Comparison of ENCODE assay signal across 23 cellular contexts in genomic region chr9:32698706-32699277, GRCh38.
"Had no signal": no experiment of that assay in that cellular context is flagged by ENCODE, and none has a peak within 500 bp of the region (broad histone marks: within the 10 kb centered on the region; RNA-seq: fewer than 3 reads in every experiment).

No MANE protein-coding gene starts in this region.

- H3K79me2 ChIP-seq: parathyroid adenoma had no signal

- H3K4me1 ChIP-seq: body of pancreas, heart left ventricle, parathyroid adenoma, upper lobe of left lung had no signal

- H3K27me3 ChIP-seq: body of pancreas, upper lobe of left lung had no signal

- H3K27me3 Mint-ChIP-seq: activated CD4-positive, alpha-beta T cell treated with anti-CD3 and anti-CD28 coated beads, Interleukin-2, amount 10 ng/mL, durations not matched to agents 24 days and 14 days; activated CD8-positive, alpha-beta memory T cell treated with anti-CD3 and anti-CD28 coated beads, Interleukin-2, amount 10 ng/mL, durations not matched to agents 7 days and 5 days; activated naive CD4-positive, alpha-beta T cell treated with anti-CD3 and anti-CD28 coated beads, Interleukin-2, amount 10 ng/mL, durations not matched to agents 7 days and 5 days had no signal

- H3K9ac ChIP-seq: parathyroid adenoma had no signal

- H3K4me3 Mint-ChIP-seq: activated CD4-positive, alpha-beta memory T cell treated with anti-CD3 and anti-CD28 coated beads, Interleukin-2, amount 10 ng/mL, durations not matched to agents 7 days and 5 days; activated CD4-positive, alpha-beta T cell treated with anti-CD3 and anti-CD28 coated beads, Interleukin-2, amount 10 ng/mL, durations not matched to agents 24 days and 14 days; activated CD8-positive, alpha-beta memory T cell treated with anti-CD3 and anti-CD28 coated beads, Interleukin-2, amount 10 ng/mL, durations not matched to agents 7 days and 5 days; activated naive CD4-positive, alpha-beta T cell treated with anti-CD3 and anti-CD28 coated beads, Interleukin-2, amount 10 ng/mL, durations not matched to agents 7 days and 5 days had no signal

- FAIRE-seq: islet of Langerhans had no signal

- H3K36me3 ChIP-seq: heart left ventricle, upper lobe of left lung had no signal

- ATAC-seq: activated CD8-positive, alpha-beta memory T cell treated with anti-CD3 and anti-CD28 coated beads, Interleukin-2, amount 10 ng/mL, durations not matched to agents 7 days and 5 days; body of pancreas; heart left ventricle; left colon; mucosa of descending colon; right cardiac atrium; stimulated activated naive CD8-positive, alpha-beta T cell treated with anti-CD3 and anti-CD28 coated beads, Interleukin-15, Interleukin-2, amounts not matched to agents 100 U/mL and 50 U/mL, for 24 hours had no signal

- H3K36me3 Mint-ChIP-seq: activated CD8-positive, alpha-beta memory T cell treated with anti-CD3 and anti-CD28 coated beads, Interleukin-2, amount 10 ng/mL, durations not matched to agents 7 days and 5 days; activated naive CD4-positive, alpha-beta T cell treated with anti-CD3 and anti-CD28 coated beads, Interleukin-2, amount 10 ng/mL, durations not matched to agents 7 days and 5 days had no signal

- H3K27ac Mint-ChIP-seq: activated CD4-positive, alpha-beta memory T cell treated with anti-CD3 and anti-CD28 coated beads, Interleukin-2, amount 10 ng/mL, durations not matched to agents 7 days and 5 days; activated CD4-positive, alpha-beta T cell treated with anti-CD3 and anti-CD28 coated beads, Interleukin-2, amount 10 ng/mL, durations not matched to agents 24 days and 14 days; activated CD8-positive, alpha-beta memory T cell treated with anti-CD3 and anti-CD28 coated beads, Interleukin-2, amount 10 ng/mL, durations not matched to agents 7 days and 5 days; activated naive CD4-positive, alpha-beta T cell treated with anti-CD3 and anti-CD28 coated beads, Interleukin-2, amount 10 ng/mL, durations not matched to agents 7 days and 5 days had no signal

- H3K9me3 ChIP-seq: body of pancreas, heart left ventricle, mucosa of descending colon, upper lobe of left lung had no signal

- H3K4me1 Mint-ChIP-seq: activated CD4-positive, alpha-beta memory T cell treated with anti-CD3 and anti-CD28 coated beads, Interleukin-2, amount 10 ng/mL, durations not matched to agents 7 days and 5 days; activated CD4-positive, alpha-beta T cell treated with anti-CD3 and anti-CD28 coated beads, Interleukin-2, amount 10 ng/mL, durations not matched to agents 24 days and 14 days; activated CD8-positive, alpha-beta memory T cell treated with anti-CD3 and anti-CD28 coated beads, Interleukin-2, amount 10 ng/mL, durations not matched to agents 7 days and 5 days; activated naive CD4-positive, alpha-beta T cell treated with anti-CD3 and anti-CD28 coated beads, Interleukin-2, amount 10 ng/mL, durations not matched to agents 7 days and 5 days had no signal

- H3K27ac ChIP-seq: body of pancreas, heart left ventricle, parathyroid adenoma, upper lobe of left lung had no signal

- DNase-seq: activated CD4-positive, alpha-beta memory T cell treated with anti-CD3 and anti-CD28 coated beads, Interleukin-2, amount 10 ng/mL, durations not matched to agents 7 days and 5 days; activated CD4-positive, alpha-beta T cell treated with anti-CD3 and anti-CD28 coated beads, Interleukin-2, amount 10 ng/mL, durations not matched to agents 24 days and 14 days; activated CD8-positive, alpha-beta memory T cell treated with anti-CD3 and anti-CD28 coated beads, Interleukin-2, amount 10 ng/mL, durations not matched to agents 7 days and 5 days; activated effector memory CD4-positive, alpha-beta T cell treated with anti-CD3 and anti-CD28 coated beads, Interleukin-2, amount 50 U/mL, for 16 hours; activated naive CD4-positive, alpha-beta T cell treated with anti-CD3 and anti-CD28 coated beads, Interleukin-2, amount 10 ng/mL, durations not matched to agents 7 days and 5 days; activated T-cell treated with anti-CD3 and anti-CD28 coated beads for 4 hours; amygdala; body of pancreas; caudate nucleus; dermis blood vessel endothelial cell; effector memory CD4-positive, alpha-beta T cell; heart left ventricle; left colon; mesenchymal stem cell; mucosa of descending colon; nucleus accumbens; right cardiac atrium; stimulated activated CD4-positive, alpha-beta T cell treated with anti-CD3 and anti-CD28 coated beads, Interleukin-12 subunit alpha, Interleukin-12 subunit beta, amount 100 ng/mL, for 4 hours; stimulated activated CD4-positive, alpha-beta T cell treated with anti-CD3 and anti-CD28 coated beads, Interleukin-4, amount 100 ng/mL, for 4 hours; stimulated activated naive CD8-positive, alpha-beta T cell treated with anti-CD3 and anti-CD28 coated beads, Interleukin-15, Interleukin-2, amounts not matched to agents 100 U/mL and 50 U/mL, for 24 hours; upper lobe of left lung had no signal

- H3K4me3 ChIP-seq: body of pancreas, heart left ventricle, mucosa of descending colon, upper lobe of left lung had no signal

- H2AFZ ChIP-seq: parathyroid adenoma had no signal

- H3K9me3 Mint-ChIP-seq: activated CD4-positive, alpha-beta memory T cell treated with anti-CD3 and anti-CD28 coated beads, Interleukin-2, amount 10 ng/mL, durations not matched to agents 7 days and 5 days; activated CD4-positive, alpha-beta T cell treated with anti-CD3 and anti-CD28 coated beads, Interleukin-2, amount 10 ng/mL, durations not matched to agents 24 days and 14 days; activated naive CD4-positive, alpha-beta T cell treated with anti-CD3 and anti-CD28 coated beads, Interleukin-2, amount 10 ng/mL, durations not matched to agents 7 days and 5 days had no signal
